In the genomic region with DNA sequence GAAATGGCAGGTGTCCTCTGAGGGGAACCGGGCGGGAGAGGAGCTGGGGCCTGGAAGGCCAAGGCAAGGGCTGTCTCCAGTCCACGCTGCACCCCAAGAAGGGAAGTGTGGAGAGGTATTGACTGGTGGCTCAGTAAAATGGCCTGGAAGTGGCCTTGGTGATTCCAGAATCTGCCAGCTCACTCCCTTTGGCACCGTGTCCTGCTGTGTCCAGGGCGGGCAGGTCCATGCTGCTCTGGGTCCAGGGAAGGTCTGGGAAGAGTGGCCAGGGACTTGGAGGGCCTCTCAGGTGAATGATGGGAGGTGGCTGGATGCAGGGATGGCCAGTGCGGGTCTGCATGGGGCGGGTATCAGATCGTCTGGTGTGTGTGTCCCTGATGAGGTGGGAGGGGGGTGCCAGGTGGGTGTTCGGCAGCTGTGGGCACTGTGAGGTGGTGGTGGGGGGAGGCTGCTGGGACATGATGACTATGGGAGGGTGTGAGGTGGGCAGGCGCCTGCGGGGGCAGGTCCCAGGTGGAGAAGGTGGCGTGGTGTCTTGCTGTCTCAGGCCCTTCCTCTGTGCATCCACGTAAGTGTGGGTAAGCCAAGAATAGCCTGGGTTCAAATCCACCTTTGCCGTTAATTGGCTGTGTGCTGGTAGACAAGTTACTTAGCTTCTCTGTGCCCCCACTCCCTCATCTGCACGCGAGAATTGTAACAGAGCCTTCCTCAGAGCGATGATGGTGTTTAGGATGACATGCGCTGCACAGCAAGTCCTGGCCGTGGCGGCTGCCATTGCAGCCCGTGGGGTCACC, we compare ENCODE assay signal across 1 cellular context.
TF ChIP-seq lines count a peak whose summit lies in the region.

No MANE protein-coding gene starts in this region.

TF ChIP-seq in HepG2, 621 proteins besides CTCF, POLR2A, EP300 and RAD21 (continued from another document):
- TF ChIP-seq, protein P1, sequence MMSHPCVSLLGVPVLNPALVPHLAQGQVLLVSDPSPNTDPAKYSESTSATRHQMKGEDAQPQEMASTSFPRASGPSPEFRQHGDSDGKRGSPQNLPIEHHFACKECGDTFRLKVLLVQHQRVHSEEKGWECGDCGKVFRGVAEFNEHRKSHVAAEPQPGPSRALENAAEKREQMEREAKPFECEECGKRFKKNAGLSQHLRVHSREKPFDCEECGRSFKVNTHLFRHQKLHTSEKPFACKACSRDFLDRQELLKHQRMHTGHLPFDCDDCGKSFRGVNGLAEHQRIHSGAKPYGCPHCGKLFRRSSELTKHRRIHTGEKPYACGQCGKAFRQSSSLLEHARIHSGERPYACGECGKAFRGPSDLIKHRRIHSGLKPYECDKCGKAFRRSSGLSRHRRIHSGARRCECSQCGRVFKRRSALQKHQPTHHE (CRISPR knock-in tag; IDR thresholded peaks at IDR 0.05; ENCODE audit: borderline replicate concordance) = no peak
TF ChIP-seq in HepG2: peak in this region for 1.
